In the genomic region with DNA sequence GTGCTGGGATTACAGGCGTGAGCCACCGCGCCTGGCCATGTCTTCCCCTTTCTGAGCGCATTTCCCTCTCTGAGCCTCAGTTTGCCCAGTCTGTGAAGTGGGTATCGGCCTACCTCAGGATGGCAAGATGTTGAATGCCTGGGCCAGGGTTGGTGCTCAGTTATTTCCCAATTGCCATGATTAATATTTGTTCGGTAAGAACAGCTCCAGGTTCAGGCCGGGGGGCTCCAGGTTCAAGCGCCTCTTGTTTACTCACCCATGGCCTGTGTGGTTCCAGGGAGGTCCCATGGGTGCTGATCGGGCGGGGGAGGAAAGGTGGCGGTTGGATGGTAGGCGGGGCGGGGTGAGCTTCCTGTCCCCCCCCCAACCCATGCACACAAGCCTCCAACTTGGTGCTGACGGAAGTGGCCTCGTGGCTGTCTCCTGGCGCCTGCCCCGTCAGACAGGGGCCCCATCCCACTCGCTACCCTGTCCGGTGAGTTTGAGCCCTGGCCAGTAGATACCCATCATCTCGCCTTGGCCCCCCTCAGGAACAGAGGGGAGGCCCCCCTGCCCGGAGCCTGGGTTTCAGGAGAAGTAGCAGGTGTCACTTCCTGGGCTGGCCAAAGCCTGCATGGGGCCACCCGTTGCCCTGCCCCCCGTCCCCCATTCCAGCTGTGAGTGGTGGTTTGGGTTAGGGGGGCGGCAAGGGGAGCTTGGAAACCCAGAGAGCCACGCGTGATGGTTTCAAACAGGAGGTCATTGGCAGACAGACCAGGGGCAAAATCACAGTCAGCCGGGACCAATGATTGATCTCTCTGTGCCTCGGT, we compare ENCODE assay signal across 1 cellular context.
TF ChIP-seq lines count a peak whose summit lies in the region.

A gene with protein sequence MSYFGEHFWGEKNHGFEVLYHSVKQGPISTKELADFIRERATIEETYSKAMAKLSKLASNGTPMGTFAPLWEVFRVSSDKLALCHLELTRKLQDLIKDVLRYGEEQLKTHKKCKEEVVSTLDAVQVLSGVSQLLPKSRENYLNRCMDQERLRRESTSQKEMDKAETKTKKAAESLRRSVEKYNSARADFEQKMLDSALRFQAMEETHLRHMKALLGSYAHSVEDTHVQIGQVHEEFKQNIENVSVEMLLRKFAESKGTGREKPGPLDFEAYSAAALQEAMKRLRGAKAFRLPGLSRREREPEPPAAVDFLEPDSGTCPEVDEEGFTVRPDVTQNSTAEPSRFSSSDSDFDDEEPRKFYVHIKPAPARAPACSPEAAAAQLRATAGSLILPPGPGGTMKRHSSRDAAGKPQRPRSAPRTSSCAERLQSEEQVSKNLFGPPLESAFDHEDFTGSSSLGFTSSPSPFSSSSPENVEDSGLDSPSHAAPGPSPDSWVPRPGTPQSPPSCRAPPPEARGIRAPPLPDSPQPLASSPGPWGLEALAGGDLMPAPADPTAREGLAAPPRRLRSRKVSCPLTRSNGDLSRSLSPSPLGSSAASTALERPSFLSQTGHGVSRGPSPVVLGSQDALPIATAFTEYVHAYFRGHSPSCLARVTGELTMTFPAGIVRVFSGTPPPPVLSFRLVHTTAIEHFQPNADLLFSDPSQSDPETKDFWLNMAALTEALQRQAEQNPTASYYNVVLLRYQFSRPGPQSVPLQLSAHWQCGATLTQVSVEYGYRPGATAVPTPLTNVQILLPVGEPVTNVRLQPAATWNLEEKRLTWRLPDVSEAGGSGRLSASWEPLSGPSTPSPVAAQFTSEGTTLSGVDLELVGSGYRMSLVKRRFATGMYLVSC (plus strand): TSS at position 375 of the 809 bp plus-strand sequence. CDS start 3,688 bp downstream, outside the sequence.

TF ChIP-seq in K562, 482 proteins besides CTCF, POLR2A, EP300 and RAD21 (continued from another document and continues in another):
- TF ChIP-seq, protein P1, sequence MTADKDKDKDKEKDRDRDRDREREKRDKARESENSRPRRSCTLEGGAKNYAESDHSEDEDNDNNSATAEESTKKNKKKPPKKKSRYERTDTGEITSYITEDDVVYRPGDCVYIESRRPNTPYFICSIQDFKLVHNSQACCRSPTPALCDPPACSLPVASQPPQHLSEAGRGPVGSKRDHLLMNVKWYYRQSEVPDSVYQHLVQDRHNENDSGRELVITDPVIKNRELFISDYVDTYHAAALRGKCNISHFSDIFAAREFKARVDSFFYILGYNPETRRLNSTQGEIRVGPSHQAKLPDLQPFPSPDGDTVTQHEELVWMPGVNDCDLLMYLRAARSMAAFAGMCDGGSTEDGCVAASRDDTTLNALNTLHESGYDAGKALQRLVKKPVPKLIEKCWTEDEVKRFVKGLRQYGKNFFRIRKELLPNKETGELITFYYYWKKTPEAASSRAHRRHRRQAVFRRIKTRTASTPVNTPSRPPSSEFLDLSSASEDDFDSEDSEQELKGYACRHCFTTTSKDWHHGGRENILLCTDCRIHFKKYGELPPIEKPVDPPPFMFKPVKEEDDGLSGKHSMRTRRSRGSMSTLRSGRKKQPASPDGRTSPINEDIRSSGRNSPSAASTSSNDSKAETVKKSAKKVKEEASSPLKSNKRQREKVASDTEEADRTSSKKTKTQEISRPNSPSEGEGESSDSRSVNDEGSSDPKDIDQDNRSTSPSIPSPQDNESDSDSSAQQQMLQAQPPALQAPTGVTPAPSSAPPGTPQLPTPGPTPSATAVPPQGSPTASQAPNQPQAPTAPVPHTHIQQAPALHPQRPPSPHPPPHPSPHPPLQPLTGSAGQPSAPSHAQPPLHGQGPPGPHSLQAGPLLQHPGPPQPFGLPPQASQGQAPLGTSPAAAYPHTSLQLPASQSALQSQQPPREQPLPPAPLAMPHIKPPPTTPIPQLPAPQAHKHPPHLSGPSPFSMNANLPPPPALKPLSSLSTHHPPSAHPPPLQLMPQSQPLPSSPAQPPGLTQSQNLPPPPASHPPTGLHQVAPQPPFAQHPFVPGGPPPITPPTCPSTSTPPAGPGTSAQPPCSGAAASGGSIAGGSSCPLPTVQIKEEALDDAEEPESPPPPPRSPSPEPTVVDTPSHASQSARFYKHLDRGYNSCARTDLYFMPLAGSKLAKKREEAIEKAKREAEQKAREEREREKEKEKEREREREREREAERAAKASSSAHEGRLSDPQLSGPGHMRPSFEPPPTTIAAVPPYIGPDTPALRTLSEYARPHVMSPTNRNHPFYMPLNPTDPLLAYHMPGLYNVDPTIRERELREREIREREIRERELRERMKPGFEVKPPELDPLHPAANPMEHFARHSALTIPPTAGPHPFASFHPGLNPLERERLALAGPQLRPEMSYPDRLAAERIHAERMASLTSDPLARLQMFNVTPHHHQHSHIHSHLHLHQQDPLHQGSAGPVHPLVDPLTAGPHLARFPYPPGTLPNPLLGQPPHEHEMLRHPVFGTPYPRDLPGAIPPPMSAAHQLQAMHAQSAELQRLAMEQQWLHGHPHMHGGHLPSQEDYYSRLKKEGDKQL (CRISPR knock-in tag; IDR thresholded peaks at IDR 0.05; ENCODE audit: borderline replicate concordance): no peak
- peak; percentile 47; the same call in 1 of the 2 replicates for TF ChIP-seq CXXC5 (CRISPR knock-in tag; IDR thresholded peaks at IDR 0.05)
- TF ChIP-seq POLR2G (IDR thresholded peaks at IDR 0.05; ENCODE audit: low read depth, low read length): peak; percentile 93
- TF ChIP-seq, protein P2, sequence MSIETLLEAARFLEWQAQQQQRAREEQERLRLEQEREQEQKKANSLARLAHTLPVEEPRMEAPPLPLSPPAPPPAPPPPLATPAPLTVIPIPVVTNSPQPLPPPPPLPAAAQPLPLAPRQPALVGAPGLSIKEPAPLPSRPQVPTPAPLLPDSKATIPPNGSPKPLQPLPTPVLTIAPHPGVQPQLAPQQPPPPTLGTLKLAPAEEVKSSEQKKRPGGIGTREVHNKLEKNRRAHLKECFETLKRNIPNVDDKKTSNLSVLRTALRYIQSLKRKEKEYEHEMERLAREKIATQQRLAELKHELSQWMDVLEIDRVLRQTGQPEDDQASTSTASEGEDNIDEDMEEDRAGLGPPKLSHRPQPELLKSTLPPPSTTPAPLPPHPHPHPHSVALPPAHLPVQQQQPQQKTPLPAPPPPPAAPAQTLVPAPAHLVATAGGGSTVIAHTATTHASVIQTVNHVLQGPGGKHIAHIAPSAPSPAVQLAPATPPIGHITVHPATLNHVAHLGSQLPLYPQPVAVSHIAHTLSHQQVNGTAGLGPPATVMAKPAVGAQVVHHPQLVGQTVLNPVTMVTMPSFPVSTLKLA (conservative IDR thresholded peaks at IDR 0.05): peak; percentile 87 to 94
- no peak for TF ChIP-seq SMC3 (conservative IDR thresholded peaks at IDR 0.05; ENCODE audit: insufficient read depth, low read depth, low read length)
- TF ChIP-seq SMAD4 (CRISPR knock-in tag; conservative IDR thresholded peaks at IDR 0.05): peak; percentile 77; the same call in 1 of the 2 replicates
- TF ChIP-seq, protein P3, sequence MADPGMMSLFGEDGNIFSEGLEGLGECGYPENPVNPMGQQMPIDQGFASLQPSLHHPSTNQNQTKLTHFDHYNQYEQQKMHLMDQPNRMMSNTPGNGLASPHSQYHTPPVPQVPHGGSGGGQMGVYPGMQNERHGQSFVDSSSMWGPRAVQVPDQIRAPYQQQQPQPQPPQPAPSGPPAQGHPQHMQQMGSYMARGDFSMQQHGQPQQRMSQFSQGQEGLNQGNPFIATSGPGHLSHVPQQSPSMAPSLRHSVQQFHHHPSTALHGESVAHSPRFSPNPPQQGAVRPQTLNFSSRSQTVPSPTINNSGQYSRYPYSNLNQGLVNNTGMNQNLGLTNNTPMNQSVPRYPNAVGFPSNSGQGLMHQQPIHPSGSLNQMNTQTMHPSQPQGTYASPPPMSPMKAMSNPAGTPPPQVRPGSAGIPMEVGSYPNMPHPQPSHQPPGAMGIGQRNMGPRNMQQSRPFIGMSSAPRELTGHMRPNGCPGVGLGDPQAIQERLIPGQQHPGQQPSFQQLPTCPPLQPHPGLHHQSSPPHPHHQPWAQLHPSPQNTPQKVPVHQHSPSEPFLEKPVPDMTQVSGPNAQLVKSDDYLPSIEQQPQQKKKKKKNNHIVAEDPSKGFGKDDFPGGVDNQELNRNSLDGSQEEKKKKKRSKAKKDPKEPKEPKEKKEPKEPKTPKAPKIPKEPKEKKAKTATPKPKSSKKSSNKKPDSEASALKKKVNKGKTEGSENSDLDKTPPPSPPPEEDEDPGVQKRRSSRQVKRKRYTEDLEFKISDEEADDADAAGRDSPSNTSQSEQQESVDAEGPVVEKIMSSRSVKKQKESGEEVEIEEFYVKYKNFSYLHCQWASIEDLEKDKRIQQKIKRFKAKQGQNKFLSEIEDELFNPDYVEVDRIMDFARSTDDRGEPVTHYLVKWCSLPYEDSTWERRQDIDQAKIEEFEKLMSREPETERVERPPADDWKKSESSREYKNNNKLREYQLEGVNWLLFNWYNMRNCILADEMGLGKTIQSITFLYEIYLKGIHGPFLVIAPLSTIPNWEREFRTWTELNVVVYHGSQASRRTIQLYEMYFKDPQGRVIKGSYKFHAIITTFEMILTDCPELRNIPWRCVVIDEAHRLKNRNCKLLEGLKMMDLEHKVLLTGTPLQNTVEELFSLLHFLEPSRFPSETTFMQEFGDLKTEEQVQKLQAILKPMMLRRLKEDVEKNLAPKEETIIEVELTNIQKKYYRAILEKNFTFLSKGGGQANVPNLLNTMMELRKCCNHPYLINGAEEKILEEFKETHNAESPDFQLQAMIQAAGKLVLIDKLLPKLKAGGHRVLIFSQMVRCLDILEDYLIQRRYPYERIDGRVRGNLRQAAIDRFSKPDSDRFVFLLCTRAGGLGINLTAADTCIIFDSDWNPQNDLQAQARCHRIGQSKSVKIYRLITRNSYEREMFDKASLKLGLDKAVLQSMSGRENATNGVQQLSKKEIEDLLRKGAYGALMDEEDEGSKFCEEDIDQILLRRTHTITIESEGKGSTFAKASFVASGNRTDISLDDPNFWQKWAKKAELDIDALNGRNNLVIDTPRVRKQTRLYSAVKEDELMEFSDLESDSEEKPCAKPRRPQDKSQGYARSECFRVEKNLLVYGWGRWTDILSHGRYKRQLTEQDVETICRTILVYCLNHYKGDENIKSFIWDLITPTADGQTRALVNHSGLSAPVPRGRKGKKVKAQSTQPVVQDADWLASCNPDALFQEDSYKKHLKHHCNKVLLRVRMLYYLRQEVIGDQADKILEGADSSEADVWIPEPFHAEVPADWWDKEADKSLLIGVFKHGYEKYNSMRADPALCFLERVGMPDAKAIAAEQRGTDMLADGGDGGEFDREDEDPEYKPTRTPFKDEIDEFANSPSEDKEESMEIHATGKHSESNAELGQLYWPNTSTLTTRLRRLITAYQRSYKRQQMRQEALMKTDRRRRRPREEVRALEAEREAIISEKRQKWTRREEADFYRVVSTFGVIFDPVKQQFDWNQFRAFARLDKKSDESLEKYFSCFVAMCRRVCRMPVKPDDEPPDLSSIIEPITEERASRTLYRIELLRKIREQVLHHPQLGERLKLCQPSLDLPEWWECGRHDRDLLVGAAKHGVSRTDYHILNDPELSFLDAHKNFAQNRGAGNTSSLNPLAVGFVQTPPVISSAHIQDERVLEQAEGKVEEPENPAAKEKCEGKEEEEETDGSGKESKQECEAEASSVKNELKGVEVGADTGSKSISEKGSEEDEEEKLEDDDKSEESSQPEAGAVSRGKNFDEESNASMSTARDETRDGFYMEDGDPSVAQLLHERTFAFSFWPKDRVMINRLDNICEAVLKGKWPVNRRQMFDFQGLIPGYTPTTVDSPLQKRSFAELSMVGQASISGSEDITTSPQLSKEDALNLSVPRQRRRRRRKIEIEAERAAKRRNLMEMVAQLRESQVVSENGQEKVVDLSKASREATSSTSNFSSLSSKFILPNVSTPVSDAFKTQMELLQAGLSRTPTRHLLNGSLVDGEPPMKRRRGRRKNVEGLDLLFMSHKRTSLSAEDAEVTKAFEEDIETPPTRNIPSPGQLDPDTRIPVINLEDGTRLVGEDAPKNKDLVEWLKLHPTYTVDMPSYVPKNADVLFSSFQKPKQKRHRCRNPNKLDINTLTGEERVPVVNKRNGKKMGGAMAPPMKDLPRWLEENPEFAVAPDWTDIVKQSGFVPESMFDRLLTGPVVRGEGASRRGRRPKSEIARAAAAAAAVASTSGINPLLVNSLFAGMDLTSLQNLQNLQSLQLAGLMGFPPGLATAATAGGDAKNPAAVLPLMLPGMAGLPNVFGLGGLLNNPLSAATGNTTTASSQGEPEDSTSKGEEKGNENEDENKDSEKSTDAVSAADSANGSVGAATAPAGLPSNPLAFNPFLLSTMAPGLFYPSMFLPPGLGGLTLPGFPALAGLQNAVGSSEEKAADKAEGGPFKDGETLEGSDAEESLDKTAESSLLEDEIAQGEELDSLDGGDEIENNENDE (IDR thresholded peaks at IDR 0.05; ENCODE audit: low read depth, low read length): no peak
- TF ChIP-seq ZSCAN32 (CRISPR knock-in tag; IDR thresholded peaks at IDR 0.05): no peak
- no peak for TF ChIP-seq ZNF551 (CRISPR knock-in tag; IDR thresholded peaks at IDR 0.05)
- TF ChIP-seq ZNF780A (CRISPR knock-in tag; IDR thresholded peaks at IDR 0.05): 0 out of 2 replicates have a peak, but pooled peaks have one; percentile 31
- peak; percentile 94 for TF ChIP-seq NCOA4 (IDR thresholded peaks at IDR 0.05; ENCODE audit: partially characterized antibody)
- TF ChIP-seq, protein P4, sequence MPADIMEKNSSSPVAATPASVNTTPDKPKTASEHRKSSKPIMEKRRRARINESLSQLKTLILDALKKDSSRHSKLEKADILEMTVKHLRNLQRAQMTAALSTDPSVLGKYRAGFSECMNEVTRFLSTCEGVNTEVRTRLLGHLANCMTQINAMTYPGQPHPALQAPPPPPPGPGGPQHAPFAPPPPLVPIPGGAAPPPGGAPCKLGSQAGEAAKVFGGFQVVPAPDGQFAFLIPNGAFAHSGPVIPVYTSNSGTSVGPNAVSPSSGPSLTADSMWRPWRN (IDR thresholded peaks at IDR 0.05; ENCODE audit: low read depth): peak; percentile 39; the same call in 1 of the 2 replicates
- no peak for TF ChIP-seq KAT2B (IDR thresholded peaks at IDR 0.05; ENCODE audit: low read depth, low read length)
- no peak for TF ChIP-seq HNRNPUL1 (IDR thresholded peaks at IDR 0.05; ENCODE audit: low read length)
- no peak for TF ChIP-seq ZNF12 (CRISPR knock-in tag; IDR thresholded peaks at IDR 0.05)
- peak; percentile 79; the same call in 1 of the 2 replicates for TF ChIP-seq PHF8 (IDR thresholded peaks at IDR 0.05; ENCODE audit: borderline replicate concordance, low read length)
- TF ChIP-seq, protein P5, sequence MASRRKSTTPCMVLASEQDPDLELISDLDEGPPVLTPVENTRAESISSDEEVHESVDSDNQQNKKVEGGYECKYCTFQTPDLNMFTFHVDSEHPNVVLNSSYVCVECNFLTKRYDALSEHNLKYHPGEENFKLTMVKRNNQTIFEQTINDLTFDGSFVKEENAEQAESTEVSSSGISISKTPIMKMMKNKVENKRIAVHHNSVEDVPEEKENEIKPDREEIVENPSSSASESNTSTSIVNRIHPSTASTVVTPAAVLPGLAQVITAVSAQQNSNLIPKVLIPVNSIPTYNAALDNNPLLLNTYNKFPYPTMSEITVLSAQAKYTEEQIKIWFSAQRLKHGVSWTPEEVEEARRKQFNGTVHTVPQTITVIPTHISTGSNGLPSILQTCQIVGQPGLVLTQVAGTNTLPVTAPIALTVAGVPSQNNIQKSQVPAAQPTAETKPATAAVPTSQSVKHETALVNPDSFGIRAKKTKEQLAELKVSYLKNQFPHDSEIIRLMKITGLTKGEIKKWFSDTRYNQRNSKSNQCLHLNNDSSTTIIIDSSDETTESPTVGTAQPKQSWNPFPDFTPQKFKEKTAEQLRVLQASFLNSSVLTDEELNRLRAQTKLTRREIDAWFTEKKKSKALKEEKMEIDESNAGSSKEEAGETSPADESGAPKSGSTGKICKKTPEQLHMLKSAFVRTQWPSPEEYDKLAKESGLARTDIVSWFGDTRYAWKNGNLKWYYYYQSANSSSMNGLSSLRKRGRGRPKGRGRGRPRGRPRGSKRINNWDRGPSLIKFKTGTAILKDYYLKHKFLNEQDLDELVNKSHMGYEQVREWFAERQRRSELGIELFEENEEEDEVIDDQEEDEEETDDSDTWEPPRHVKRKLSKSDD (conservative IDR thresholded peaks at IDR 0.05; ENCODE audit: low read length): no peak
- peak; percentile 56 for TF ChIP-seq ZBTB7A (IDR thresholded peaks at IDR 0.05; ENCODE audit: borderline replicate concordance, control insufficient read depth, low read depth, low read length)
- TF ChIP-seq PHF20 (IDR thresholded peaks at IDR 0.05; ENCODE audit: partially characterized antibody): peak; percentile 86
- 0 out of 2 replicates have a peak, but pooled peaks have one; percentile 15 for TF ChIP-seq OTX1 (CRISPR knock-in tag; IDR thresholded peaks at IDR 0.05)
